Comparison of ENCODE assay signal across 33 cellular contexts in the genomic region with DNA sequence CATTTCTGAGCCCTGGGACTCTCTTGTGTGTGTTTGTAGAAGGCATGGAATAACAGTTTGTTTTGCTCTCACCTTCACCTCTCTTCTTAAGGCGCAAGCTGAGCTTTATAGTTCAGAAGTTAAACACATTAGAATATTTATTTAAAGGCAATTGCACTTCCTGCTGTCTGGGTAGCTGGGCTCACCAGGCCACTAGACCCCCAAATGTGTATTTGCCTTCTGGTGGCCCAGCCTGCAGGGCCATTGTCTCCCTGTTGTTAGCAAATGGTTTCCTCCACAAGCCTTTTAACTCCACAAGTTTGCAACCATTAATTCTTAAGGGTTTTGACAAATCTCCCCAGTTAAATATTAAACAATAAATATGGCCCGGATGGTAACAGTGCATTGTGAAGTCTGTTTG. TPM values are rescaled to one million over a fixed set of nuclear protein-coding genes. Genes with fewer than 3 reads are reported as not detected.
"Had no signal": no experiment of that assay in that cellular context is flagged by ENCODE, and none has a peak within 500 bp of the region (broad histone marks: within the 10 kb centered on the region; RNA-seq: fewer than 3 reads in every experiment).

No MANE protein-coding gene starts in this region.

- H3K9me3 Mint-ChIP-seq: activated CD4-positive, alpha-beta memory T cell treated with anti-CD3 and anti-CD28 coated beads for 36 hours; activated CD4-positive, alpha-beta T cell treated with anti-CD3 and anti-CD28 coated beads, Interleukin-2, amount 10 ng/mL, durations not matched to agents 24 days and 14 days; activated naive CD4-positive, alpha-beta T cell treated with anti-CD3 and anti-CD28 coated beads, Interleukin-2, amount 10 ng/mL, durations not matched to agents 7 days and 5 days; activated T-cell treated with anti-CD3 and anti-CD28 coated beads, Interleukin-2, amount 50 U/mL, for 24 hours; stimulated activated naive B cell treated with anti-CD40 and anti-IgM and Interleukin-4, amounts not matched to agents 10 μg/mL and 1 μg/mL and 100 μg/mL, for 72 hours had no signal

- H3K4me3 ChIP-seq: heart left ventricle, ovary, psoas muscle, smooth muscle cell, suprapubic skin, tibial artery, upper lobe of right lung had no signal

- ATAC-seq: esophagus mucosa; heart left ventricle; naive thymus-derived CD4-positive, alpha-beta T cell; psoas muscle; stimulated activated naive B cell treated with anti-CD40 and anti-IgM and Interleukin-4, amounts not matched to agents 10 μg/mL and 1 μg/mL and 100 μg/mL, for 72 hours; T-helper 17 cell; upper lobe of right lung had no signal

- H3K27me3 ChIP-seq: ovary, suprapubic skin, upper lobe of right lung had no signal

- H3K36me3 Mint-ChIP-seq: activated CD4-positive, alpha-beta memory T cell treated with anti-CD3 and anti-CD28 coated beads for 36 hours; activated naive CD4-positive, alpha-beta T cell treated with anti-CD3 and anti-CD28 coated beads, Interleukin-2, amount 10 ng/mL, durations not matched to agents 7 days and 5 days; naive thymus-derived CD4-positive, alpha-beta T cell; stimulated activated naive B cell treated with anti-CD40 and anti-IgM and Interleukin-4, amounts not matched to agents 10 μg/mL and 1 μg/mL and 100 μg/mL, for 72 hours had no signal

- H3K4me1 ChIP-seq: heart left ventricle, psoas muscle, suprapubic skin, tibial artery, upper lobe of right lung had no signal

- H3K4me3 Mint-ChIP-seq: activated CD4-positive, alpha-beta memory T cell treated with anti-CD3 and anti-CD28 coated beads for 36 hours; activated CD4-positive, alpha-beta T cell treated with anti-CD3 and anti-CD28 coated beads, Interleukin-2, amount 10 ng/mL, durations not matched to agents 24 days and 14 days; activated naive CD4-positive, alpha-beta T cell treated with anti-CD3 and anti-CD28 coated beads, Interleukin-2, amount 10 ng/mL, durations not matched to agents 7 days and 5 days; activated T-cell treated with anti-CD3 and anti-CD28 coated beads, Interleukin-2, amount 50 U/mL, for 24 hours; naive thymus-derived CD4-positive, alpha-beta T cell; stimulated activated naive B cell treated with anti-CD40 and anti-IgM and Interleukin-4, amounts not matched to agents 10 μg/mL and 1 μg/mL and 100 μg/mL, for 72 hours; T-helper 17 cell had no signal

- H3K27ac ChIP-seq: heart left ventricle, ovary, psoas muscle, suprapubic skin, tibial artery, upper lobe of right lung, WERI-Rb-1 had no signal

- DNase-seq: activated CD4-positive, alpha-beta memory T cell treated with anti-CD3 and anti-CD28 coated beads for 36 hours; activated CD4-positive, alpha-beta T cell treated with anti-CD3 and anti-CD28 coated beads, Interleukin-2, amount 10 ng/mL, durations not matched to agents 24 days and 14 days; activated CD4-positive, CD25-positive, alpha-beta regulatory T cell treated with anti-CD3 and anti-CD28 coated beads, Interleukin-2, amount 50 U/mL, for 72 hours; activated CD8-positive, alpha-beta memory T cell treated with anti-CD3 and anti-CD28 coated beads, Interleukin-2, amount 50 U/mL, for 48 hours; activated gamma-delta T cell; activated naive CD4-positive, alpha-beta T cell treated with anti-CD3 and anti-CD28 coated beads, Interleukin-2, amount 10 ng/mL, durations not matched to agents 7 days and 5 days; activated T-cell treated with anti-CD3 and anti-CD28 coated beads, Interleukin-2, amount 50 U/mL, for 24 hours; amniotic stem cell; caudate nucleus; cortex of kidney; foreskin fibroblast; heart left ventricle; hypothalamus; islet precursor cell; mammary epithelial cell; midbrain; naive thymus-derived CD4-positive, alpha-beta T cell; ovary; psoas muscle; stimulated activated CD4-positive, alpha-beta T cell treated with anti-CD3 and anti-CD28 coated beads, Interleukin-1b, Interleukin-23, amount 100 ng/mL, for 48 hours; stimulated activated naive B cell treated with anti-CD40 and anti-IgM and Interleukin-4, amounts not matched to agents 10 μg/mL and 1 μg/mL and 100 μg/mL, for 72 hours; T-helper 17 cell; T1000; tibial artery; upper lobe of right lung; WERI-Rb-1 had no signal

- H3K4me2 ChIP-seq: smooth muscle cell had no signal

- H3K27me3 Mint-ChIP-seq: activated CD4-positive, alpha-beta memory T cell treated with anti-CD3 and anti-CD28 coated beads for 36 hours; activated CD4-positive, alpha-beta T cell treated with anti-CD3 and anti-CD28 coated beads, Interleukin-2, amount 10 ng/mL, durations not matched to agents 24 days and 14 days; activated naive CD4-positive, alpha-beta T cell treated with anti-CD3 and anti-CD28 coated beads, Interleukin-2, amount 10 ng/mL, durations not matched to agents 7 days and 5 days; activated T-cell treated with anti-CD3 and anti-CD28 coated beads, Interleukin-2, amount 50 U/mL, for 24 hours; T-helper 17 cell had no signal

- H3K9me3 ChIP-seq: heart left ventricle, ovary, psoas muscle, suprapubic skin, tibial artery, upper lobe of right lung had no signal

- H3K27ac Mint-ChIP-seq: activated CD4-positive, alpha-beta memory T cell treated with anti-CD3 and anti-CD28 coated beads for 36 hours; activated CD4-positive, alpha-beta T cell treated with anti-CD3 and anti-CD28 coated beads, Interleukin-2, amount 10 ng/mL, durations not matched to agents 24 days and 14 days; activated naive CD4-positive, alpha-beta T cell treated with anti-CD3 and anti-CD28 coated beads, Interleukin-2, amount 10 ng/mL, durations not matched to agents 7 days and 5 days; activated T-cell treated with anti-CD3 and anti-CD28 coated beads, Interleukin-2, amount 50 U/mL, for 24 hours; naive thymus-derived CD4-positive, alpha-beta T cell; stimulated activated naive B cell treated with anti-CD40 and anti-IgM and Interleukin-4, amounts not matched to agents 10 μg/mL and 1 μg/mL and 100 μg/mL, for 72 hours; T-helper 17 cell had no signal

- H3K36me3 ChIP-seq: heart left ventricle, ovary, suprapubic skin, tibial artery, upper lobe of right lung, WERI-Rb-1 had no signal

- H3K4me1 Mint-ChIP-seq: activated CD4-positive, alpha-beta T cell treated with anti-CD3 and anti-CD28 coated beads, Interleukin-2, amount 10 ng/mL, durations not matched to agents 24 days and 14 days; activated naive CD4-positive, alpha-beta T cell treated with anti-CD3 and anti-CD28 coated beads, Interleukin-2, amount 10 ng/mL, durations not matched to agents 7 days and 5 days; naive thymus-derived CD4-positive, alpha-beta T cell; stimulated activated naive B cell treated with anti-CD40 and anti-IgM and Interleukin-4, amounts not matched to agents 10 μg/mL and 1 μg/mL and 100 μg/mL, for 72 hours; T-helper 17 cell had no signal

RNA-seq across cellular contexts. Expression of gene NEUROD6, which starts 31.1 kb away (rescaled TPM):
- total RNA-seq: activated CD4-positive, alpha-beta memory T cell treated with anti-CD3 and anti-CD28 coated beads for 36 hours; activated CD4-positive, alpha-beta T cell treated with anti-CD3 and anti-CD28 coated beads, Interleukin-2, amount 10 ng/mL, durations not matched to agents 24 days and 14 days; astrocyte; chondrocyte; esophagus mucosa; heart left ventricle; liver; mammary epithelial cell; naive thymus-derived CD4-positive, alpha-beta T cell; ovary; psoas muscle; smooth muscle cell; suprapubic skin; T-helper 17 cell; upper lobe of right lung had no signal
- polyA plus RNA-seq: heart left ventricle; liver; mammary epithelial cell; naive thymus-derived CD4-positive, alpha-beta T cell; neural cell; ovary; smooth muscle cell had no signal
